ENCODE assay signal across 8 cellular contexts in genomic region chr17:36703860-36704266, GRCh38.
DNase-seq lines count a peak whose midpoint lies in the region; ATAC-seq, FAIRE-seq and TF ChIP-seq lines count a peak whose summit lies in the region.

No MANE protein-coding gene starts in this region.

- H3K27me3 Mint-ChIP-seq in astrocyte (ENCODE audit: low read depth, unreplicated experiment) = peaks cover 74% of the 10 kb centered on the region

- no peak overlapping the region for H3K27ac ChIP-seq in SJCRH30
- H3K27ac ChIP-seq in astrocyte (ENCODE audit: low read depth, low read length) = no peak overlapping the region
- no peak overlapping the region for H3K27ac ChIP-seq in testis

- no peaks in the 10 kb centered on the region for H3K4me1 ChIP-seq in SJCRH30
- H3K4me1 ChIP-seq in astrocyte (ENCODE audit: insufficient read depth, low read length) = no peaks in the 10 kb centered on the region
- no peaks in the 10 kb centered on the region for H3K4me1 ChIP-seq in testis

- H3K4me2 ChIP-seq in astrocyte (ENCODE audit: low read length) = peak overlapping the region; percentile 82

- FAIRE-seq in astrocyte (lab: Jason Lieb, UNC) = no peak

- TF ChIP-seq CTCF in astrocyte (IDR thresholded peaks at IDR 0.05; ENCODE audit: insufficient read depth, low read depth, low read length) (no peak), testis (IDR thresholded peaks at IDR 0.05) (no peak)

- no peak for TF ChIP-seq POLR2A in testis (IDR thresholded peaks at IDR 0.05)

- H3K4me3 ChIP-seq in H7 (ENCODE audit: insufficient read depth, low read depth, low read length) (no peak overlapping the region), SJCRH30 (no peak overlapping the region), astrocyte (ENCODE audit: insufficient read depth, low read depth, low read length) (no peak overlapping the region), testis (peak overlapping the region in 1 of 2 donors; percentile 23)

- H3K4me3 Mint-ChIP-seq in astrocyte (ENCODE audit: unreplicated experiment) = no peak overlapping the region

- 0 to 3% methylated on average over 3 to 32 of the region's 36 CpGs for WGBS in testis, 2 donors

- no peaks in the 10 kb centered on the region for H3K36me3 Mint-ChIP-seq in astrocyte (ENCODE audit: low read depth, unreplicated experiment)

- ATAC-seq in left lobe of liver = peak; percentile 71

- no peak overlapping the region for H3K27ac Mint-ChIP-seq in astrocyte (ENCODE audit: unreplicated experiment)

- H3K27me3 ChIP-seq in H7 (ENCODE audit: control insufficient read depth, insufficient read depth, low read length) = peaks cover 23% of the 10 kb centered on the region
- no peaks in the 10 kb centered on the region for H3K27me3 ChIP-seq in SJCRH30
- H3K27me3 ChIP-seq in astrocyte (ENCODE audit: insufficient read depth, low read length) = peaks cover 17% of the 10 kb centered on the region
- H3K27me3 ChIP-seq in testis = no peaks in the 10 kb centered on the region

- H3K9me3 ChIP-seq in SJCRH30 (replicated peaks) = no peaks in the 10 kb centered on the region
- H3K9me3 ChIP-seq in astrocyte (ENCODE audit: insufficient read depth, low read depth, low read length) = no peaks in the 10 kb centered on the region
- H3K9me3 ChIP-seq in testis = no peaks in the 10 kb centered on the region

- intact Hi-C loops in testis (cut with DNase I; ENCODE audit: low total_unique reads) = no loop called here

- no peak overlapping the region for H3K9ac ChIP-seq in astrocyte (ENCODE audit: low read length)

- no peaks in the 10 kb centered on the region for H3K4me1 Mint-ChIP-seq in astrocyte (ENCODE audit: low read depth, unreplicated experiment)

- H3K9me3 Mint-ChIP-seq in astrocyte (ENCODE audit: unreplicated experiment) = peaks cover 4% of the 10 kb centered on the region

- H4K20me1 ChIP-seq in astrocyte (ENCODE audit: insufficient read depth, low read length) = peaks cover 3% of the 10 kb centered on the region

- peak; percentile 94 for DNase-seq in H7
- peak; percentile 59 to 60 for DNase-seq in SJCRH30
- DNase-seq in astrocyte (ENCODE audit: low read depth) = peak; percentile 7
- peak; percentile 51 for DNase-seq in left lobe of liver (ENCODE audit: low spot score)
- DNase-seq in testis = peak; percentile 60
- DNase-seq in NCI-H2107 (lab: John Stamatoyannopoulos, UW) = no peak
- no peak for DNase-seq in NCI-H1092 (lab: John Stamatoyannopoulos, UW)
- DNase-seq in kidney glomerular epithelial cell (lab: John Stamatoyannopoulos, UW) = no peak

- no peaks in the 10 kb centered on the region for H3K79me2 ChIP-seq in astrocyte (ENCODE audit: insufficient read depth, low read length)

- H3K36me3 ChIP-seq in H7 (replicated peaks; ENCODE audit: control insufficient read depth, insufficient read depth, low read length) (no peaks in the 10 kb centered on the region), SJCRH30 (no peaks in the 10 kb centered on the region), astrocyte (ENCODE audit: insufficient read depth, low read length) (no peaks in the 10 kb centered on the region), testis (ENCODE audit: low read depth, missing control alignments) (no peaks in the 10 kb centered on the region)

- no peak overlapping the region for H2AFZ ChIP-seq in astrocyte (ENCODE audit: low read depth, low read length)

Comparison
In these comparisons a context has a peak if more than half of its experiments do, and no peak if none do; other contexts are left out.
1. DNase-seq: peak in H7 (single experiment), SJCRH30 (2 of 2), astrocyte (single experiment), left lobe of liver (single experiment) and testis (single experiment); none in NCI-H2107 (single experiment), NCI-H1092 (single experiment) and kidney glomerular epithelial cell (single experiment).